ENCODE assay signal across 21 cellular contexts in the genomic region with DNA sequence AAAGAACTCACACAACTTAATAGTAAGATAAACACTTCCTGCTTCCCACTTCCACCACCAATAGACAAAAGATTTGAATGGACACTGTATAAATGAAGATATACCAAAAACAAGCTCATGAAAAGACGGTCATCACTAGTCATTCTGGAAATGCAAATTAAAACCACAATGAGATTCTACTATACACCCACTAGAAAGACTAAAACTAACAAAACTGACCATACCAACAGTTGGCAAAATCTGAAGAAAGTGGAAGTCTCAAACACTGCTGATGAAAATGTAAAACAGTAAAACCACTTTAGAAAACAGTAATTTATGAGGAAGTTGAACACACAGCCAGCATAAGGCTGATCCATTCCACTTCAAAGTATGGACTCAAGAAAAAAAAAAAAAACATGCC.
DNase-seq lines count a peak whose midpoint lies in the region; ATAC-seq lines count a peak whose summit lies in the region.
"Had no signal": no experiment of that assay in that cellular context is flagged by ENCODE, and none has a peak within 500 bp of the region (broad histone marks: within the 10 kb centered on the region; RNA-seq: fewer than 3 reads in every experiment).

No MANE protein-coding gene starts in this region.

- H3K27me3 Mint-ChIP-seq in activated T-cell treated with anti-CD3 and anti-CD28 coated beads, Interleukin-2, amount 50 U/mL, for 24 hours: no peaks in the 10 kb centered on the region
- peaks cover 4% of the 10 kb centered on the region for H3K27me3 Mint-ChIP-seq in T-helper 2 cell treated with Interferon-gamma antibody and Interleukin-4, amounts not matched to agents 5 μg/mL and 100 μg/mL, for 36 hours (ENCODE audit: low read depth)
- no peaks in the 10 kb centered on the region for H3K27me3 Mint-ChIP-seq in activated naive CD8-positive, alpha-beta T cell treated with anti-CD3 and anti-CD28 coated beads, Interleukin-2, amount 50 U/mL, for 24 hours
- H3K27me3 Mint-ChIP-seq: CD4-positive, alpha-beta T cell had no signal

- peaks cover 5% of the 10 kb centered on the region for H3K4me1 Mint-ChIP-seq in activated T-cell treated with anti-CD3 and anti-CD28 coated beads, Interleukin-2, amount 50 U/mL, for 24 hours (ENCODE audit: low read depth)
- peaks cover 3% of the 10 kb centered on the region for H3K4me1 Mint-ChIP-seq in T-helper 2 cell treated with Interferon-gamma antibody and Interleukin-4, amounts not matched to agents 5 μg/mL and 100 μg/mL, for 36 hours (ENCODE audit: low read depth)
- no peaks in the 10 kb centered on the region for H3K4me1 Mint-ChIP-seq in activated naive CD8-positive, alpha-beta T cell treated with anti-CD3 and anti-CD28 coated beads, Interleukin-2, amount 50 U/mL, for 24 hours
- H3K4me1 Mint-ChIP-seq: endodermal cell had no signal

- no peaks in the 10 kb centered on the region for H3K36me3 Mint-ChIP-seq in activated T-cell treated with anti-CD3 and anti-CD28 coated beads, Interleukin-2, amount 50 U/mL, for 24 hours (ENCODE audit: low read depth)
- no peaks in the 10 kb centered on the region for H3K36me3 Mint-ChIP-seq in T-helper 2 cell treated with Interferon-gamma antibody and Interleukin-4, amounts not matched to agents 5 μg/mL and 100 μg/mL, for 36 hours (ENCODE audit: low read depth)
- no peaks in the 10 kb centered on the region for H3K36me3 Mint-ChIP-seq in activated naive CD8-positive, alpha-beta T cell treated with anti-CD3 and anti-CD28 coated beads, Interleukin-2, amount 50 U/mL, for 24 hours (ENCODE audit: low read depth)

- ATAC-seq in GM18498 (IDR thresholded peaks at IDR 0.05; ENCODE audit: unreplicated experiment): peak; percentile 69
- peak; percentile 91 for ATAC-seq in GM19351 (IDR thresholded peaks at IDR 0.05; ENCODE audit: unreplicated experiment)
- peak; percentile 84 for ATAC-seq in HG02623 (IDR thresholded peaks at IDR 0.05; ENCODE audit: unreplicated experiment)
- peak; percentile 76 for ATAC-seq in HG03196 (IDR thresholded peaks at IDR 0.05; ENCODE audit: unreplicated experiment)
- ATAC-seq in activated naive CD8-positive, alpha-beta T cell treated with anti-CD3 and anti-CD28 coated beads, Interleukin-2, amount 50 U/mL, for 24 hours: no peak
- ATAC-seq: A549, GM23338, left lobe of liver had no signal

- H3K9me3 Mint-ChIP-seq in activated T-cell treated with anti-CD3 and anti-CD28 coated beads, Interleukin-2, amount 50 U/mL, for 24 hours: peaks cover 7% of the 10 kb centered on the region
- peaks cover 6% of the 10 kb centered on the region for H3K9me3 Mint-ChIP-seq in T-helper 2 cell treated with Interferon-gamma antibody and Interleukin-4, amounts not matched to agents 5 μg/mL and 100 μg/mL, for 36 hours
- H3K9me3 Mint-ChIP-seq in activated naive CD8-positive, alpha-beta T cell treated with anti-CD3 and anti-CD28 coated beads, Interleukin-2, amount 50 U/mL, for 24 hours: peaks cover 7% of the 10 kb centered on the region
- H3K9me3 Mint-ChIP-seq: endodermal cell, GM23338 had no signal

- no peak overlapping the region for H3K27ac Mint-ChIP-seq in activated T-cell treated with anti-CD3 and anti-CD28 coated beads, Interleukin-2, amount 50 U/mL, for 24 hours
- H3K27ac Mint-ChIP-seq in T-helper 2 cell treated with Interferon-gamma antibody and Interleukin-4, amounts not matched to agents 5 μg/mL and 100 μg/mL, for 36 hours: no peak overlapping the region
- no peak overlapping the region for H3K27ac Mint-ChIP-seq in activated naive CD8-positive, alpha-beta T cell treated with anti-CD3 and anti-CD28 coated beads, Interleukin-2, amount 50 U/mL, for 24 hours
- H3K27ac Mint-ChIP-seq: CD4-positive, alpha-beta T cell; endodermal cell; GM23338 had no signal

- no peak overlapping the region for H3K4me3 Mint-ChIP-seq in activated T-cell treated with anti-CD3 and anti-CD28 coated beads, Interleukin-2, amount 50 U/mL, for 24 hours
- H3K4me3 Mint-ChIP-seq in T-helper 2 cell treated with Interferon-gamma antibody and Interleukin-4, amounts not matched to agents 5 μg/mL and 100 μg/mL, for 36 hours: no peak overlapping the region
- H3K4me3 Mint-ChIP-seq in activated naive CD8-positive, alpha-beta T cell treated with anti-CD3 and anti-CD28 coated beads, Interleukin-2, amount 50 U/mL, for 24 hours: no peak overlapping the region
- H3K4me3 Mint-ChIP-seq: CD4-positive, alpha-beta T cell; endodermal cell; GM23338 had no signal

- no peak for DNase-seq in activated T-cell treated with anti-CD3 and anti-CD28 coated beads, Interleukin-2, amount 50 U/mL, for 24 hours
- DNase-seq in CD1c-positive myeloid dendritic cell (ENCODE audit: extremely low spot score): no peak
- no peak for DNase-seq in T-helper 2 cell treated with Interferon-gamma antibody and Interleukin-4, amounts not matched to agents 5 μg/mL and 100 μg/mL, for 36 hours (ENCODE audit: low spot score)
- no peak for DNase-seq in activated naive CD8-positive, alpha-beta T cell treated with anti-CD3 and anti-CD28 coated beads, Interleukin-2, amount 50 U/mL, for 24 hours
- DNase-seq: amniotic stem cell; CD4-positive, alpha-beta T cell; cerebellar nuclear complex; endodermal cell; foreskin fibroblast; KG1; NCI-H1417 treated with DMSO at 0.1 percent for 48 hours; NCI-H446; SIG-M5; stimulated activated CD4-positive, alpha-beta T cell treated with anti-CD3 and anti-CD28 coated beads, Interleukin-4, amount 100 ng/mL, for 1 hour had no signal
